In genomic region chr10:49068209-49068608, GRCh38 we compare ENCODE assay signal across 28 cellular contexts. TPM values are rescaled to one million over a fixed set of nuclear protein-coding genes. Genes with fewer than 3 reads are reported as not detected.
"Had no signal": no experiment of that assay in that cellular context is flagged by ENCODE, and none has a peak within 500 bp of the region (broad histone marks: within the 10 kb centered on the region; RNA-seq: fewer than 3 reads in every experiment).

No MANE protein-coding gene starts in this region.

- H3K27me3 ChIP-seq: adrenal gland, body of pancreas had no signal

- H3K4me3 ChIP-seq: adrenal gland, body of pancreas had no signal

- H3K9me3 ChIP-seq: adrenal gland had no signal

- H3K9me3 Mint-ChIP-seq: activated naive CD4-positive, alpha-beta T cell treated with anti-CD3 and anti-CD28 coated beads for 36 hours; activated naive CD4-positive, alpha-beta T cell treated with anti-CD3 and anti-CD28 coated beads, Interleukin-2, amount 50 U/mL, for 24 hours; activated naive CD8-positive, alpha-beta T cell treated with anti-CD3 and anti-CD28 coated beads for 36 hours had no signal

- H3K27me3 Mint-ChIP-seq: activated CD4-positive, alpha-beta T cell treated with anti-CD3 and anti-CD28 coated beads for 36 hours; activated CD4-positive, alpha-beta T cell treated with anti-CD3 and anti-CD28 coated beads, Interleukin-2, amount 10 ng/mL, durations not matched to agents 24 days and 14 days had no signal

- H3K27ac ChIP-seq: body of pancreas had no signal

- H3K27ac Mint-ChIP-seq: activated CD4-positive, alpha-beta memory T cell treated with anti-CD3 and anti-CD28 coated beads for 36 hours; activated CD4-positive, alpha-beta T cell treated with anti-CD3 and anti-CD28 coated beads for 36 hours; activated CD4-positive, alpha-beta T cell treated with anti-CD3 and anti-CD28 coated beads, Interleukin-2, amount 10 ng/mL, durations not matched to agents 24 days and 14 days; activated CD8-positive, alpha-beta memory T cell treated with anti-CD3 and anti-CD28 coated beads, Interleukin-2, amount 10 ng/mL, durations not matched to agents 7 days and 5 days; activated CD8-positive, alpha-beta T cell treated with anti-CD3 and anti-CD28 coated beads, Interleukin-2, amount 10 ng/mL, durations not matched to agents 7 days and 5 days; activated naive CD4-positive, alpha-beta T cell treated with anti-CD3 and anti-CD28 coated beads for 36 hours; activated naive CD4-positive, alpha-beta T cell treated with anti-CD3 and anti-CD28 coated beads, Interleukin-2, amount 50 U/mL, for 24 hours; activated naive CD8-positive, alpha-beta T cell treated with anti-CD3 and anti-CD28 coated beads for 36 hours; activated naive CD8-positive, alpha-beta T cell treated with anti-CD3 and anti-CD28 coated beads, Interleukin-2, amount 50 U/mL, for 24 hours; activated T-helper 1 cell treated with anti-CD3 and anti-CD28 coated beads, Interleukin-12 subunit alpha, Interleukin-12 subunit beta, Interleukin-2, Interleukin-4 antibody, amounts not matched to agents 30 ng/mL and 10 ng/mL and 1 ng/mL, durations not matched to agents 14 hours and 24 hours and 36 hours; activated T-helper 2 cell treated with anti-CD3 and anti-CD28 coated beads, Interferon-gamma antibody, Interleukin-2, Interleukin-4, amounts not matched to agents 10 μg/mL and 5 μg/mL and 100 μg/mL, durations not matched to agents 14 hours and 24 hours and 36 hours had no signal

- H3K4me1 ChIP-seq: body of pancreas had no signal

- H3K4me1 Mint-ChIP-seq: activated CD4-positive, alpha-beta T cell treated with anti-CD3 and anti-CD28 coated beads for 36 hours; activated CD4-positive, alpha-beta T cell treated with anti-CD3 and anti-CD28 coated beads, Interleukin-2, amount 10 ng/mL, durations not matched to agents 24 days and 14 days; activated naive CD4-positive, alpha-beta T cell treated with anti-CD3 and anti-CD28 coated beads, Interleukin-2, amount 50 U/mL, for 24 hours; activated naive CD8-positive, alpha-beta T cell treated with anti-CD3 and anti-CD28 coated beads for 36 hours; activated naive CD8-positive, alpha-beta T cell treated with anti-CD3 and anti-CD28 coated beads, Interleukin-2, amount 50 U/mL, for 24 hours had no signal

- DNase-seq: activated CD4-positive, alpha-beta memory T cell treated with anti-CD3 and anti-CD28 coated beads for 36 hours; activated CD4-positive, alpha-beta T cell treated with anti-CD3 and anti-CD28 coated beads for 36 hours; activated CD4-positive, alpha-beta T cell treated with anti-CD3 and anti-CD28 coated beads, Interleukin-2, amount 10 ng/mL, durations not matched to agents 24 days and 14 days; activated CD4-positive, CD25-positive, alpha-beta regulatory T cell; activated CD4-positive, CD25-positive, alpha-beta regulatory T cell treated with anti-CD3 and anti-CD28 coated beads, Interleukin-2, amount 50 U/mL, for 72 hours; activated CD8-positive, alpha-beta memory T cell treated with anti-CD3 and anti-CD28 coated beads, Interleukin-2, amount 10 ng/mL, durations not matched to agents 7 days and 5 days; activated CD8-positive, alpha-beta memory T cell treated with anti-CD3 and anti-CD28 coated beads, Interleukin-2, amount 50 U/mL, for 4 hours; activated CD8-positive, alpha-beta T cell treated with anti-CD3 and anti-CD28 coated beads, Interleukin-2, amount 10 ng/mL, durations not matched to agents 7 days and 5 days; activated effector memory CD4-positive, alpha-beta T cell treated with anti-CD3 and anti-CD28 coated beads, Interleukin-2, amount 50 U/mL, for 16 hours; activated naive CD4-positive, alpha-beta T cell treated with anti-CD3 and anti-CD28 coated beads for 36 hours; activated naive CD8-positive, alpha-beta T cell treated with anti-CD3 and anti-CD28 coated beads for 36 hours; activated naive CD8-positive, alpha-beta T cell treated with anti-CD3 and anti-CD28 coated beads, Interleukin-2, amount 50 U/mL, for 24 hours; activated T-cell treated with anti-CD3 and anti-CD28 coated beads, Interleukin-2, amount 50 U/mL, for 1 hour; activated T-cell treated with anti-CD3 and anti-CD28 coated beads, Interleukin-2, amount 50 U/mL, for 48 hours; amygdala; aorta; body of pancreas; central memory CD4-positive, alpha-beta T cell; cerebellar nuclear complex; cortex of kidney; dermis blood vessel endothelial cell; effector CD8-positive, alpha-beta T cell; foreskin fibroblast; T-helper 2 cell had no signal

- H3K36me3 Mint-ChIP-seq: activated CD4-positive, alpha-beta memory T cell treated with anti-CD3 and anti-CD28 coated beads for 36 hours; activated CD8-positive, alpha-beta memory T cell treated with anti-CD3 and anti-CD28 coated beads, Interleukin-2, amount 10 ng/mL, durations not matched to agents 7 days and 5 days; activated naive CD4-positive, alpha-beta T cell treated with anti-CD3 and anti-CD28 coated beads, Interleukin-2, amount 50 U/mL, for 24 hours; activated naive CD8-positive, alpha-beta T cell treated with anti-CD3 and anti-CD28 coated beads for 36 hours had no signal

- H3K4me3 Mint-ChIP-seq: activated CD4-positive, alpha-beta memory T cell treated with anti-CD3 and anti-CD28 coated beads for 36 hours; activated CD4-positive, alpha-beta T cell treated with anti-CD3 and anti-CD28 coated beads for 36 hours; activated CD4-positive, alpha-beta T cell treated with anti-CD3 and anti-CD28 coated beads, Interleukin-2, amount 10 ng/mL, durations not matched to agents 24 days and 14 days; activated CD8-positive, alpha-beta memory T cell treated with anti-CD3 and anti-CD28 coated beads, Interleukin-2, amount 10 ng/mL, durations not matched to agents 7 days and 5 days; activated CD8-positive, alpha-beta T cell treated with anti-CD3 and anti-CD28 coated beads, Interleukin-2, amount 10 ng/mL, durations not matched to agents 7 days and 5 days; activated naive CD4-positive, alpha-beta T cell treated with anti-CD3 and anti-CD28 coated beads for 36 hours; activated naive CD4-positive, alpha-beta T cell treated with anti-CD3 and anti-CD28 coated beads, Interleukin-2, amount 50 U/mL, for 24 hours; activated naive CD8-positive, alpha-beta T cell treated with anti-CD3 and anti-CD28 coated beads for 36 hours; activated naive CD8-positive, alpha-beta T cell treated with anti-CD3 and anti-CD28 coated beads, Interleukin-2, amount 50 U/mL, for 24 hours; activated T-helper 1 cell treated with anti-CD3 and anti-CD28 coated beads, Interleukin-12 subunit alpha, Interleukin-12 subunit beta, Interleukin-2, Interleukin-4 antibody, amounts not matched to agents 30 ng/mL and 10 ng/mL and 1 ng/mL, durations not matched to agents 14 hours and 24 hours and 36 hours had no signal

RNA-seq across cellular contexts. Expression of gene VSTM4, which starts 47.1 kb away (rescaled TPM):
- total RNA-seq: activated CD8-positive, alpha-beta T cell treated with anti-CD3 and anti-CD28 coated beads, Interleukin-2, amount 10 ng/mL, durations not matched to agents 7 days and 5 days; activated naive CD4-positive, alpha-beta T cell treated with anti-CD3 and anti-CD28 coated beads for 36 hours; activated naive CD8-positive, alpha-beta T cell treated with anti-CD3 and anti-CD28 coated beads for 36 hours had no signal
